In the genomic region with DNA sequence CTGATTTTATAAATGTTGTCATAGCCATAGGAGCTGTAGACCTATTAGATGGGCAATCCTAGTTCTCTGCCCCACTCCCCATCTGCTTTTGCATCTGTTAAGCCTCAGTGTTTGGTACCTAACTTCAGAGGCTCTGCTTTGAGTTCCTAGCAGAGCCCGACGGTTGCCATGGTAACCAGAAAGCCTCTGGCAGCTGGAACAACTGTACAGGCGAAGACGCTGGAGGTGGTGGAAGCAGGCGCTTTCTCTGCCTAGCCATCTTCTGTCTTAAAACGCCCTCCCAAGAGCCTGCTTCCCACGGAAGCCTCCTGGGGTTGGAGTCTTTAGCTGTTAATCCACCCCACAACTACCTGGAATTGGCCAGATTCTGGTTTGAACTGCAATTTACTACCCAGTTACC, we compare ENCODE assay signal across 16 cellular contexts. TPM values are rescaled to one million over a fixed set of nuclear protein-coding genes. Genes with fewer than 3 reads are reported as not detected.
A peak's percentile ranks its signal among the peaks of the same experiment; 100 is the strongest.
DNase-seq lines count a peak whose midpoint lies in the region; ATAC-seq and TF ChIP-seq lines count a peak whose summit lies in the region.
"Had no signal": no experiment of that assay in that cellular context is flagged by ENCODE, and none has a peak within 500 bp of the region (broad histone marks: within the 10 kb centered on the region; RNA-seq: fewer than 3 reads in every experiment).

No MANE protein-coding gene starts in this region.

- DNase-seq in COR-L47 (lab: John Stamatoyannopoulos, UW) = peak; percentile 77
- peak; percentile 2 for DNase-seq in NAMALWA (ENCODE audit: low spot score)
- no peak for DNase-seq in NCI-H345 (lab: John Stamatoyannopoulos, UW)
- DNase-seq in CD4-positive, alpha-beta T cell = no peak
- DNase-seq in Karpas-422 = no peak
- DNase-seq: activated naive CD8-positive, alpha-beta T cell treated with anti-CD3 and anti-CD28 coated beads, Interleukin-2, amount 10 ng/mL, durations not matched to agents 7 days and 5 days; effector CD4-positive, alpha-beta T cell; foreskin melanocyte; NCI-H1092 treated with DMSO at 0.1 percent for 48 hours; PC-9; stimulated activated naive CD4-positive, alpha-beta T cell; T1000 had no signal

- H3K4me2 ChIP-seq in Karpas-422 (ENCODE audit: low read depth, low read length, poor library complexity, severe bottlenecking) = no peak overlapping the region
- H3K4me2 ChIP-seq: PC-9 had no signal

- H3K4me3 ChIP-seq in Karpas-422 (ENCODE audit: low read length) = no peak overlapping the region
- H3K4me3 ChIP-seq: lung, PC-9 had no signal

- no peaks in the 10 kb centered on the region for H3K36me3 ChIP-seq in Karpas-422 (ENCODE audit: insufficient read depth, low read length)

- H2AFZ ChIP-seq in Karpas-422 (ENCODE audit: low read length) = no peak overlapping the region
- H2AFZ ChIP-seq: PC-9 had no signal

- H3K79me2 ChIP-seq in Karpas-422 (ENCODE audit: low read length) = no peaks in the 10 kb centered on the region

- TF ChIP-seq CTCF in brain (conservative IDR thresholded peaks at IDR 0.05) (no peak), nephron (IDR thresholded peaks at IDR 0.05; ENCODE audit: unreplicated experiment in 3 of 3) (no peak)
- no peak for TF ChIP-seq CTCF in CD4-positive, alpha-beta T cell (IDR thresholded peaks at IDR 0.05)

- H3K27ac ChIP-seq in CD4-positive, alpha-beta T cell (ENCODE audit: low read depth, low read length) = no peak overlapping the region
- H3K27ac ChIP-seq in Karpas-422 (ENCODE audit: low read length) = no peak overlapping the region
- H3K27ac ChIP-seq: PC-9 had no signal

- POLR2A ChIA-PET in CD4-positive, alpha-beta T cell (lab: Charles Lee) = no interaction called here

- H3K9ac ChIP-seq in Karpas-422 (ENCODE audit: low read length) = no peak overlapping the region

- no peaks in the 10 kb centered on the region for H3K9me3 ChIP-seq in CD4-positive, alpha-beta T cell (ENCODE audit: control insufficient read depth, low read length)
- 0 out of 2 replicates have a peak, but pooled peaks cover 2% of the 10 kb centered on the region for H3K9me3 ChIP-seq in Karpas-422 (ENCODE audit: low read length)

- H3K27me3 Mint-ChIP-seq in brain (peaks cover 33% of the 10 kb centered on the region), nephron (ENCODE audit: low read depth) (peaks cover 44% of the 10 kb centered on the region)
- no peaks in the 10 kb centered on the region for H3K27me3 Mint-ChIP-seq in CD4-positive, alpha-beta T cell
- H3K27me3 Mint-ChIP-seq: activated naive CD8-positive, alpha-beta T cell treated with anti-CD3 and anti-CD28 coated beads, Interleukin-2, amount 10 ng/mL, durations not matched to agents 7 days and 5 days had no signal

- H3K4me1 Mint-ChIP-seq in brain (peaks cover 26% of the 10 kb centered on the region), nephron (peaks cover 7% of the 10 kb centered on the region)
- no peaks in the 10 kb centered on the region for H3K4me1 Mint-ChIP-seq in CD4-positive, alpha-beta T cell (ENCODE audit: low read depth)
- H3K4me1 Mint-ChIP-seq: activated naive CD8-positive, alpha-beta T cell treated with anti-CD3 and anti-CD28 coated beads, Interleukin-2, amount 10 ng/mL, durations not matched to agents 7 days and 5 days had no signal

- ATAC-seq in GM18867 (IDR thresholded peaks at IDR 0.05; ENCODE audit: unreplicated experiment) = no peak
- no peak for ATAC-seq in CD4-positive, alpha-beta T cell (ENCODE audit: poor library complexity)

- H3K27me3 ChIP-seq in CD4-positive, alpha-beta T cell (ENCODE audit: control insufficient read depth, insufficient read depth, low read length) = no peaks in the 10 kb centered on the region
- H3K27me3 ChIP-seq in Karpas-422 (ENCODE audit: low read length) = no peaks in the 10 kb centered on the region

- H3K9me3 Mint-ChIP-seq in brain (peaks cover 0 to 2% (median 0%) of the 10 kb centered on the region in 5 experiments), nephron (no peaks in the 10 kb centered on the region)
- H3K9me3 Mint-ChIP-seq in CD4-positive, alpha-beta T cell = peaks cover 2% of the 10 kb centered on the region

- H3K4me3 Mint-ChIP-seq in brain = peak overlapping the region; percentile 77 to 90 (median 80)
- peak overlapping the region in 2 of 3 experiments; percentile 25 to 35 for H3K4me3 Mint-ChIP-seq in nephron
- H3K4me3 Mint-ChIP-seq in CD4-positive, alpha-beta T cell = no peak overlapping the region
- H3K4me3 Mint-ChIP-seq: activated naive CD8-positive, alpha-beta T cell treated with anti-CD3 and anti-CD28 coated beads, Interleukin-2, amount 10 ng/mL, durations not matched to agents 7 days and 5 days had no signal

- CTCF ChIA-PET in CD4-positive, alpha-beta T cell (lab: Charles Lee) = no interaction called here

- intact Hi-C loops in CD4-positive, alpha-beta T cell (cut with DNase I, micrococcal nuclease) = no loop called here

- H3K36me3 Mint-ChIP-seq in brain (no peaks in the 10 kb centered on the region), nephron (ENCODE audit: low read depth) (no peaks in the 10 kb centered on the region)
- no peaks in the 10 kb centered on the region for H3K36me3 Mint-ChIP-seq in CD4-positive, alpha-beta T cell (ENCODE audit: low read depth)
- H3K36me3 Mint-ChIP-seq: activated naive CD8-positive, alpha-beta T cell treated with anti-CD3 and anti-CD28 coated beads, Interleukin-2, amount 10 ng/mL, durations not matched to agents 7 days and 5 days had no signal

- H3K27ac Mint-ChIP-seq in brain (peak overlapping the region in 1 of 5 experiments; percentile 81), nephron (no peak overlapping the region)
- no peak overlapping the region for H3K27ac Mint-ChIP-seq in CD4-positive, alpha-beta T cell
- H3K27ac Mint-ChIP-seq: activated naive CD8-positive, alpha-beta T cell treated with anti-CD3 and anti-CD28 coated beads, Interleukin-2, amount 10 ng/mL, durations not matched to agents 7 days and 5 days had no signal

- no peaks in the 10 kb centered on the region for H3K9me2 ChIP-seq in Karpas-422 (replicated peaks; ENCODE audit: insufficient read depth, low read length)

- no peaks in the 10 kb centered on the region for H3K4me1 ChIP-seq in Karpas-422 (ENCODE audit: low read length)

- no peaks in the 10 kb centered on the region for H4K20me1 ChIP-seq in Karpas-422 (ENCODE audit: insufficient read depth, low read depth, low read length)

RNA-seq across cellular contexts. Expression of gene GABRG1, which starts 0.9 kb away (rescaled TPM):
- polyA plus RNA-seq in brain (ENCODE audit: insufficient read depth, low read depth, low replicate concordance) = 1.8 TPM
- total RNA-seq in CD4-positive, alpha-beta T cell = not detected
- total RNA-seq in Karpas-422 (2014; rRNA removed; shearing (Covaris generic); ENCODE audit: low replicate concordance) = not detected in 2 replicates
- total RNA-seq: activated naive CD8-positive, alpha-beta T cell treated with anti-CD3 and anti-CD28 coated beads, Interleukin-2, amount 10 ng/mL, durations not matched to agents 7 days and 5 days; PC-9 had no signal
- polyA plus RNA-seq: lung had no signal

Comparison
In these comparisons a context has a peak if more than half of its experiments do, and no peak if none do; other contexts are left out.
1. DNase-seq: peak in COR-L47 (single experiment) and NAMALWA (single experiment); none in NCI-H345 (single experiment), CD4-positive, alpha-beta T cell (0 of 10) and Karpas-422 (single experiment).